8 cellular contexts compared by ENCODE assay signal in genomic region chr15:77875066-77875721, GRCh38.
DNase-seq lines count a peak whose midpoint lies in the region; FAIRE-seq and TF ChIP-seq lines count a peak whose summit lies in the region.
"Not testable (repeated sequence)": the region's sequence is repeated elsewhere in the genome, so short reads cannot be mapped to it uniquely, and the experiment has no call there.

No MANE protein-coding gene starts in this region.

- H2BK20ac ChIP-seq in H1 (ENCODE audit: low read length), result 0 out of 2 replicates have a peak overlapping the region, but pooled peaks have one; percentile 48

- H3K14ac ChIP-seq in H1 (ENCODE audit: insufficient read length), result not testable (repeated sequence)

- not testable (repeated sequence) for H4K5ac ChIP-seq in H1 (ENCODE audit: insufficient read length, low read depth, low read length)

- not testable (repeated sequence) for H4K8ac ChIP-seq in H1 (ENCODE audit: extremely low read depth, insufficient read depth, low read length)

- H2BK12ac ChIP-seq in H1 (ENCODE audit: low read depth, low read length), result not testable (repeated sequence)

- not testable (repeated sequence) for H3K79me2 ChIP-seq in H1 (ENCODE audit: control insufficient read depth in 1 of 2, insufficient read depth in 2 of 2, low read length in 2 of 2)

- TF ChIP-seq POLR2A in Peyer's patch (IDR thresholded peaks at IDR 0.05); H1 (IDR thresholded peaks at IDR 0.05; ENCODE audit: control extremely low read depth in 1 of 2, low read depth in 2 of 2, low read length in 2 of 2): not testable (repeated sequence)

- H3K79me1 ChIP-seq in H1 (ENCODE audit: low read depth, low read length), result not testable (repeated sequence)

- not testable (repeated sequence) for H3K36me3 ChIP-seq in Peyer's patch; H1 (ENCODE audit: control insufficient read depth in 2 of 4, insufficient read depth in 4 of 4, low read length in 3 of 4); kidney (ENCODE audit: control insufficient read depth in 1 of 2, insufficient read depth in 2 of 2, low read length in 2 of 2)

- H3K4ac ChIP-seq in H1 (replicated peaks; ENCODE audit: insufficient read length, low read depth, low read length), result not testable (repeated sequence)

- not testable (repeated sequence) for H3K56ac ChIP-seq in H1 (replicated peaks; ENCODE audit: insufficient read length, low read depth, low read length)

- H2BK5ac ChIP-seq in H1 (ENCODE audit: low read depth, low read length), result not testable (repeated sequence)

- not testable (repeated sequence) for H3K9ac ChIP-seq in H1 (replicated peaks in 1 of 4; ENCODE audit: extremely low read depth in 1 of 4, low read depth in 3 of 4, low read length in 3 of 4); kidney (ENCODE audit: low read length in 2 of 2)

- not testable (repeated sequence) for H4K91ac ChIP-seq in H1 (replicated peaks; ENCODE audit: insufficient read length, low read length)

- WGBS in H1 (ENCODE audit: extremely low coverage in 1 of 2, insufficient coverage in 1 of 2, insufficient read length in 1 of 2, insufficient replicate concordance in 2 of 2, low coverage in 1 of 2, low lambda C conversion rate in 2 of 2, missing lambda C conversion rate in 1 of 2), 2 experiments, result 60% methylated on average over 12 of the region's 13 CpGs; no CpG with 5 or more reads in 1 of the 2 experiments

- TF ChIP-seq CTCF in GM10266 (IDR thresholded peaks at IDR 0.05; ENCODE audit: control insufficient read depth, insufficient read depth, low read depth, missing control alignments) (peak; percentile 67), Peyer's patch (IDR thresholded peaks at IDR 0.05) (peak in 4 of 6 experiments; percentile 28 to 51 (median 34)), H1 (IDR thresholded peaks at IDR 0.05; ENCODE audit: control extremely low read depth in 1 of 3, insufficient read depth in 1 of 3, low read depth in 1 of 3, low read length in 3 of 3) (peak; percentile 80 to 88 (median 88)), kidney (IDR thresholded peaks at IDR 0.05; ENCODE audit: borderline replicate concordance, extremely low read depth, insufficient read depth) (peak; percentile 62), retinal pigment epithelial cell (conservative IDR thresholded peaks at IDR 0.05; ENCODE audit: low read depth, low read length) (peak; percentile 77)

- H3K4me1 ChIP-seq in Peyer's patch; H1 (replicated peaks in 1 of 4; ENCODE audit: control insufficient read depth in 3 of 4, insufficient read depth in 4 of 4, low read length in 3 of 4); kidney (ENCODE audit: control insufficient read depth in 1 of 2, insufficient read depth in 1 of 2, low read depth in 1 of 2, low read length in 2 of 2): not testable (repeated sequence)

- H3K23ac ChIP-seq in H1 (ENCODE audit: insufficient read length), result not testable (repeated sequence)

- not testable (repeated sequence) for H3K4me2 ChIP-seq in H1 (ENCODE audit: insufficient read depth in 1 of 2, low read depth in 2 of 2, low read length in 2 of 2)

- CTCF ChIA-PET in H1 (lab: Charles Lee; ENCODE audit: partially characterized antibody), result interaction anchor here (0.8 to 2.9 kb wide), 16 partner anchors 20 to 774 kb away, joined by 3 to 12 read pairs (median 4); no protein-coding TSS in a partner anchor

- TF ChIP-seq EP300 in H1 (IDR thresholded peaks at IDR 0.05; ENCODE audit: borderline replicate concordance in 1 of 2, low read depth in 2 of 2, low read length in 2 of 2), result not testable (repeated sequence)

- POLR2A ChIA-PET in H1 (lab: Charles Lee; ENCODE audit: partially characterized antibody), result not testable (repeated sequence)

- not testable (repeated sequence) for H3K4me3 ChIP-seq in Peyer's patch; H1 (ENCODE audit: extremely low read depth in 1 of 4, insufficient read depth in 2 of 4, low read depth in 3 of 4, low read length in 4 of 4); kidney (ENCODE audit: low read length in 2 of 2); retinal pigment epithelial cell (ENCODE audit: low read length)

- not testable (repeated sequence) for H2BK120ac ChIP-seq in H1 (replicated peaks; ENCODE audit: low read depth, low read length)

- not testable (repeated sequence) for H3K18ac ChIP-seq in H1 (ENCODE audit: extremely low read depth, low read length)

- not testable (repeated sequence) for H4K20me1 ChIP-seq in H1 (replicated peaks in 1 of 2; ENCODE audit: control insufficient read depth in 1 of 2, insufficient read depth in 2 of 2, low read length in 2 of 2)

- not testable (repeated sequence) for H2AFZ ChIP-seq in H1 (ENCODE audit: low read length)

- H2BK15ac ChIP-seq in H1 (ENCODE audit: low read length), result not testable (repeated sequence)

- FAIRE-seq in H1 (lab: Jason Lieb, UNC), result peak; percentile 66
- not testable (repeated sequence) for FAIRE-seq in kidney (lab: Jason Lieb, UNC)

- H3K9me3 ChIP-seq in Peyer's patch; H1 (ENCODE audit: insufficient read depth in 2 of 2, low read depth in 1 of 2, low read length in 1 of 2); kidney (ENCODE audit: control insufficient read depth in 1 of 2, low read length in 2 of 2): not testable (repeated sequence)

- not testable (repeated sequence) for H3K27me3 ChIP-seq in Peyer's patch; H1 (replicated peaks in 1 of 4; ENCODE audit: control insufficient read depth in 3 of 4, extremely low read depth in 1 of 4, insufficient read depth in 3 of 4, low read length in 3 of 4)

- TF ChIP-seq RAD21 in H1 (IDR thresholded peaks at IDR 0.05 in 1 of 2, conservative IDR thresholded peaks at IDR 0.05 in 1 of 2; ENCODE audit: low read depth in 2 of 2, low read length in 2 of 2), result peak; percentile 80 to 84

- not testable (repeated sequence) for H3K27ac ChIP-seq in Peyer's patch; H1 (ENCODE audit: low read depth, low read length); kidney (ENCODE audit: low read depth in 2 of 2, low read length in 2 of 2)

- not testable (repeated sequence) for H3K23me2 ChIP-seq in H1 (ENCODE audit: low read depth, low read length)

- H2AK5ac ChIP-seq in H1 (ENCODE audit: low read depth, low read length), result not testable (repeated sequence)

- intact Hi-C loops in kidney (cut with DNase I), result not testable (repeated sequence)

- DNase-seq in A172 (ENCODE audit: low spot score) (peak; percentile 54), GM10266 (ENCODE audit: extremely low spot score) (peak; percentile 61), MV-4-11 (lab: John Stamatoyannopoulos, UW) (peak; percentile 15), Peyer's patch (peak; percentile 27 to 63 (median 60)), activated T-cell treated with anti-CD3 and anti-CD28 coated beads for 24 hours (ENCODE audit: low read depth) (peak; percentile 27), H1 (ENCODE audit: low read depth in 1 of 2, low spot score in 2 of 2) (peak; percentile 53 to 86), kidney (peak; percentile 72)
- DNase-seq in retinal pigment epithelial cell (ENCODE audit: low read depth), result not testable (repeated sequence)

Comparison
In these comparisons a context has a peak if more than half of its experiments do, and no peak if none do; other contexts are left out.
1. CTCF ChIP-seq: peak in every context shown above with its lines; median percentile 88 in H1; 77 in retinal pigment epithelial cell; 67 in GM10266; 62 in kidney; 34 in Peyer's patch.